8 cellular contexts compared by ENCODE assay signal in the genomic region with DNA sequence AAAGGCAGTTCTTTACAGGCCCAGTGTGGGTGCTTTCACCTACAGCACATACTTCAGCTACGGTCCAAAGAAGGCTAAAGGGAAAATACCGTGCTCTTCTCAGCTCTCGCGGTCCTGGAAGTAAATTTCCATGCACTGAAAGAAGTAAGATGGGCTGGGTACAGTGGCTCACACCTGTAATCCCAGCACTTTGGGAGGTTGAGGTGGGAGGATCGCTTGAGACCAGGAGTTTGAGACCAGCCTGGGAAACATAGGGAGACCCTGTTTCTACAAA.
DNase-seq lines count a peak whose midpoint lies in the region; ATAC-seq and TF ChIP-seq lines count a peak whose summit lies in the region.
"Not testable (repeated sequence)": the region's sequence is repeated elsewhere in the genome, so short reads cannot be mapped to it uniquely, and the experiment has no call there.

No MANE protein-coding gene starts in this region.

- POLR2A ChIA-PET in activated CD8-positive, alpha-beta T cell treated with anti-CD3 and anti-CD28 coated beads for 36 hours (lab: Charles Lee): interaction anchor here (1.0 to 1.6 kb wide), 4 partner anchors 26 to 251 kb away, joined by 3 to 8 read pairs (median 4); partner anchors contain the start of genes GTF2A1 and SEL1L

- CTCF ChIA-PET in activated CD8-positive, alpha-beta T cell treated with anti-CD3 and anti-CD28 coated beads for 36 hours (lab: Charles Lee): not testable (repeated sequence)

- not testable (repeated sequence) for TF ChIP-seq POLR2A in GM18505 (IDR thresholded peaks at IDR 0.05; ENCODE audit: borderline replicate concordance, extremely low read depth, insufficient read depth, insufficient read length)

- H3K9me3 Mint-ChIP-seq in activated CD8-positive, alpha-beta T cell treated with anti-CD3 and anti-CD28 coated beads for 36 hours: not testable (repeated sequence)

- H3K4me1 Mint-ChIP-seq in activated CD8-positive, alpha-beta T cell treated with anti-CD3 and anti-CD28 coated beads for 36 hours (ENCODE audit: low read depth): peaks cover 56% of the 10 kb centered on the region

- not testable (repeated sequence) for DNase-seq in activated CD8-positive, alpha-beta T cell treated with anti-CD3 and anti-CD28 coated beads for 36 hours

- H3K27me3 Mint-ChIP-seq in activated CD8-positive, alpha-beta T cell treated with anti-CD3 and anti-CD28 coated beads for 36 hours: not testable (repeated sequence)

- not testable (repeated sequence) for H3K9ac ChIP-seq in mucosa of rectum (ENCODE audit: low read depth in 1 of 2, low read length in 2 of 2)

- H3K4me1 ChIP-seq in mucosa of rectum (ENCODE audit: control insufficient read depth in 2 of 2, insufficient read depth in 2 of 2, low read length in 2 of 2): not testable (repeated sequence)

- peak overlapping the region; percentile 33 to 53 for H3K27ac ChIP-seq in mucosa of rectum (ENCODE audit: low read depth in 2 of 2, low read length in 2 of 2)

- ATAC-seq in GM18505 (IDR thresholded peaks at IDR 0.05; ENCODE audit: unreplicated experiment): peak; percentile 40
- ATAC-seq in GM19324 (IDR thresholded peaks at IDR 0.05; ENCODE audit: low FRiP score, unreplicated experiment): peak; percentile 30
- ATAC-seq in GM21526 (IDR thresholded peaks at IDR 0.05; ENCODE audit: low FRiP score, unreplicated experiment): peak; percentile 33
- peak; percentile 19 for ATAC-seq in HG02840 (IDR thresholded peaks at IDR 0.05; ENCODE audit: low FRiP score, unreplicated experiment)
- ATAC-seq in HG03108 (IDR thresholded peaks at IDR 0.05; ENCODE audit: unreplicated experiment): peak; percentile 18
- peak; percentile 14 for ATAC-seq in HG03565 (IDR thresholded peaks at IDR 0.05; ENCODE audit: unreplicated experiment)
- ATAC-seq in activated CD8-positive, alpha-beta T cell treated with anti-CD3 and anti-CD28 coated beads for 36 hours: peak; percentile 21

- peaks cover 34% of the 10 kb centered on the region for H3K36me3 Mint-ChIP-seq in activated CD8-positive, alpha-beta T cell treated with anti-CD3 and anti-CD28 coated beads for 36 hours (ENCODE audit: low read depth)

- TF ChIP-seq CTCF in activated CD8-positive, alpha-beta T cell treated with anti-CD3 and anti-CD28 coated beads for 36 hours (IDR thresholded peaks at IDR 0.05): not testable (repeated sequence)

- peaks cover 7 to 16% of the 10 kb centered on the region in 2 donors for H3K36me3 ChIP-seq in mucosa of rectum (ENCODE audit: control insufficient read depth in 2 of 2, insufficient read depth in 2 of 2, low read length in 2 of 2)

- peak overlapping the region; percentile 91 for H3K27ac Mint-ChIP-seq in activated CD8-positive, alpha-beta T cell treated with anti-CD3 and anti-CD28 coated beads for 36 hours

- intact Hi-C loops in activated CD8-positive, alpha-beta T cell treated with anti-CD3 and anti-CD28 coated beads for 36 hours (cut with micrococcal nuclease): loop anchor here (5.0 kb wide), 2 partner anchors 62 to 253 kb away; partner anchors contain the start of gene SEL1L

- H3K4me3 Mint-ChIP-seq in activated CD8-positive, alpha-beta T cell treated with anti-CD3 and anti-CD28 coated beads for 36 hours: not testable (repeated sequence)

- H3K4me3 ChIP-seq in mucosa of rectum (ENCODE audit: low read length in 2 of 2): not testable (repeated sequence)

- H3K9me3 ChIP-seq in mucosa of rectum (ENCODE audit: control insufficient read depth in 2 of 2, low read length in 2 of 2): not testable (repeated sequence)

- H3K27me3 ChIP-seq in mucosa of rectum (ENCODE audit: control insufficient read depth in 2 of 2, insufficient read depth in 2 of 2, low read length in 2 of 2): not testable (repeated sequence)
